ENCODE assay signal across 1 cellular context in genomic region chr7:92987095-92987494, GRCh38.
TF ChIP-seq lines count a peak whose summit lies in the region.

No MANE protein-coding gene starts in this region.

TF ChIP-seq in IMR-90, 13 proteins besides CTCF, POLR2A, EP300 and RAD21 (continued from another document):
- TF ChIP-seq ELK1 (IDR thresholded peaks at IDR 0.05; ENCODE audit: borderline replicate concordance, low read depth, low read length), result no peak
- TF ChIP-seq USF2 (IDR thresholded peaks at IDR 0.05; ENCODE audit: low read depth, low read length), result peak; percentile 16; the same call in 1 of the 2 replicates
- peak; percentile 19; the same call in 1 of the 2 replicates for TF ChIP-seq BHLHE40 (IDR thresholded peaks at IDR 0.05; ENCODE audit: low read depth, low read length)
- TF ChIP-seq CEBPB (IDR thresholded peaks at IDR 0.05; ENCODE audit: low read depth, low read length), result peak; percentile 65
- TF ChIP-seq MAFK (IDR thresholded peaks at IDR 0.05; ENCODE audit: low read depth, low read length), result no peak
TF ChIP-seq in IMR-90: peak in this region for 3.
